In genomic region chr11:86589856-86590589, GRCh38 we compare ENCODE assay signal across 14 cellular contexts.
DNase-seq lines count a peak whose midpoint lies in the region; ATAC-seq, FAIRE-seq and TF ChIP-seq lines count a peak whose summit lies in the region.
"Had no signal": no experiment of that assay in that cellular context is flagged by ENCODE, and none has a peak within 500 bp of the region (broad histone marks: within the 10 kb centered on the region; RNA-seq: fewer than 3 reads in every experiment).

No MANE protein-coding gene starts in this region.

- H3K27me3 ChIP-seq in astrocyte (ENCODE audit: insufficient read depth, low read length) (no peaks in the 10 kb centered on the region), neural progenitor cell (no peaks in the 10 kb centered on the region), heart right ventricle (no peaks in the 10 kb centered on the region)

- no peak for TF ChIP-seq POLR2A in A549 (IDR thresholded peaks at IDR 0.05; ENCODE audit: low read length)

- intact Hi-C loops in activated CD4-positive, alpha-beta T cell treated with anti-CD3 and anti-CD28 coated beads for 36 hours (cut with DNase I, micrococcal nuclease): loop anchor here (5.0 to 10.0 kb wide), 8 partner anchors 133 to 1767 kb away; partner anchors contain the start of gene PICALM (in 1 of the 2)
- intact Hi-C loops in heart right ventricle (cut with DNase I): loop anchor here in 2 of 10 donors (5.0 to 10.0 kb wide), 2 partner anchors 43 to 115 kb away; no protein-coding TSS in a partner anchor

- TF ChIP-seq EP300 in A549 (IDR thresholded peaks at IDR 0.05): no peak

- peaks cover 6% of the 10 kb centered on the region for H3K79me2 ChIP-seq in astrocyte (ENCODE audit: insufficient read depth, low read length)
- H3K79me2 ChIP-seq in neural progenitor cell (ENCODE audit: low read depth): peaks cover 46% of the 10 kb centered on the region

- no peak for DNase-seq in activated CD4-positive, alpha-beta T cell treated with anti-CD3 and anti-CD28 coated beads for 36 hours
- DNase-seq in activated CD4-positive, alpha-beta T cell treated with anti-CD3 and anti-CD28 coated beads, Interleukin-2, amount 50 U/mL, for 4 hours: no peak
- DNase-seq in A549 (ENCODE audit: low read depth in 1 of 2, low spot score in 1 of 2) (no peak), astrocyte (ENCODE audit: low read depth) (no peak), neural progenitor cell (ENCODE audit: low spot score) (no peak), NCI-H524 (lab: John Stamatoyannopoulos, UW) (no peak), heart right ventricle (no peak)
- DNase-seq: 8988T, MV-4-11, NCI-H1436, NCI-H2029 treated with DMSO at 0.1 percent for 48 hours, NCI-H524 treated with DMSO at 0.1 percent for 48 hours had no signal

- WGBS in A549 (ENCODE audit: missing lambda C conversion rate): 96% methylated on average over 7 of the region's 7 CpGs
- WGBS in heart right ventricle, 2 donors: 93% methylated on average over 7 of the region's 7 CpGs

- peaks cover 18% of the 10 kb centered on the region for H3K36me3 Mint-ChIP-seq in activated CD4-positive, alpha-beta T cell treated with anti-CD3 and anti-CD28 coated beads for 36 hours (ENCODE audit: low read depth)
- H3K36me3 Mint-ChIP-seq in astrocyte (ENCODE audit: low read depth, unreplicated experiment): no peaks in the 10 kb centered on the region
- H3K36me3 Mint-ChIP-seq in neural progenitor cell: no peaks in the 10 kb centered on the region

- no peak overlapping the region for H2AFZ ChIP-seq in astrocyte (ENCODE audit: low read depth, low read length)
- no peak overlapping the region for H2AFZ ChIP-seq in neural progenitor cell (replicated peaks)

- no peak overlapping the region for H3K4me2 ChIP-seq in A549
- H3K4me2 ChIP-seq in astrocyte (ENCODE audit: low read length): no peak overlapping the region
- H3K4me2 ChIP-seq in neural progenitor cell: peak overlapping the region; percentile 57

- H3F3A ChIP-seq in neural progenitor cell (ENCODE audit: low read depth): peaks cover 82% of the 10 kb centered on the region

- H3K4me3 ChIP-seq in A549 (no peak overlapping the region), astrocyte (ENCODE audit: insufficient read depth, low read depth, low read length) (no peak overlapping the region), neural progenitor cell (no peak overlapping the region), heart right ventricle (no peak overlapping the region)

- H3K4me1 Mint-ChIP-seq in activated CD4-positive, alpha-beta T cell treated with anti-CD3 and anti-CD28 coated beads for 36 hours: peaks cover 62% of the 10 kb centered on the region
- H3K4me1 Mint-ChIP-seq in astrocyte (ENCODE audit: low read depth, unreplicated experiment): peaks cover 53% of the 10 kb centered on the region
- peaks cover 75% of the 10 kb centered on the region for H3K4me1 Mint-ChIP-seq in neural progenitor cell

- POLR2A ChIA-PET in activated CD4-positive, alpha-beta T cell treated with anti-CD3 and anti-CD28 coated beads for 36 hours (lab: Charles Lee): interaction anchor here (0.5 to 0.6 kb wide), 3 partner anchors 52 to 86 kb away, joined by 3 to 5 read pairs (median 3); no protein-coding TSS in a partner anchor
- POLR2A ChIA-PET in A549 (lab: Yijun Ruan, JAX): no interaction called here

- no peak overlapping the region for H3K4me3 Mint-ChIP-seq in activated CD4-positive, alpha-beta T cell treated with anti-CD3 and anti-CD28 coated beads for 36 hours
- H3K4me3 Mint-ChIP-seq in astrocyte (ENCODE audit: unreplicated experiment) (no peak overlapping the region), neural progenitor cell (no peak overlapping the region)

- FAIRE-seq in A549 (lab: Jason Lieb, UNC): no peak
- FAIRE-seq in astrocyte (lab: Jason Lieb, UNC): no peak

- H3K9ac ChIP-seq in astrocyte (ENCODE audit: low read length) (no peak overlapping the region), neural progenitor cell (peak overlapping the region; percentile 34)

- H3K27me3 Mint-ChIP-seq in activated CD4-positive, alpha-beta T cell treated with anti-CD3 and anti-CD28 coated beads for 36 hours: no peaks in the 10 kb centered on the region
- H3K27me3 Mint-ChIP-seq in astrocyte (ENCODE audit: low read depth, unreplicated experiment) (no peaks in the 10 kb centered on the region), neural progenitor cell (ENCODE audit: insufficient read depth, low read depth) (peaks cover 2% of the 10 kb centered on the region)

- 0 out of 3 replicates have a peak, but pooled peaks cover 3% of the 10 kb centered on the region for H3K9me3 ChIP-seq in A549
- H3K9me3 ChIP-seq in astrocyte (ENCODE audit: insufficient read depth, low read depth, low read length): no peaks in the 10 kb centered on the region
- no peaks in the 10 kb centered on the region for H3K9me3 ChIP-seq in neural progenitor cell (ENCODE audit: low read depth)
- H3K9me3 ChIP-seq in heart right ventricle: no peaks in the 10 kb centered on the region

- peaks cover 7% of the 10 kb centered on the region for H3K9me3 Mint-ChIP-seq in activated CD4-positive, alpha-beta T cell treated with anti-CD3 and anti-CD28 coated beads for 36 hours (ENCODE audit: low read depth)
- H3K9me3 Mint-ChIP-seq in astrocyte (ENCODE audit: unreplicated experiment): no peaks in the 10 kb centered on the region
- no peaks in the 10 kb centered on the region for H3K9me3 Mint-ChIP-seq in neural progenitor cell

- no peak for ATAC-seq in activated CD4-positive, alpha-beta T cell treated with anti-CD3 and anti-CD28 coated beads for 36 hours
- ATAC-seq in A549: no peak
- ATAC-seq in heart right ventricle: no peak
- no peak for ATAC-seq in GM21717 (IDR thresholded peaks at IDR 0.05; ENCODE audit: unreplicated experiment)
- ATAC-seq: HCT116 had no signal

- H3K36me3 ChIP-seq in astrocyte (ENCODE audit: insufficient read depth, low read length) (no peaks in the 10 kb centered on the region), neural progenitor cell (no peaks in the 10 kb centered on the region), heart right ventricle (no peaks in the 10 kb centered on the region)

- H4K20me1 ChIP-seq in astrocyte (ENCODE audit: insufficient read depth, low read length) (no peaks in the 10 kb centered on the region), neural progenitor cell (ENCODE audit: low read depth) (no peaks in the 10 kb centered on the region)

- peak overlapping the region in 1 of 2 experiments; percentile 90; a peak in 3 of 6 replicates for H3K27ac ChIP-seq in A549
- no peak overlapping the region for H3K27ac ChIP-seq in astrocyte (ENCODE audit: low read depth, low read length)
- peak overlapping the region; percentile 97 for H3K27ac ChIP-seq in neural progenitor cell
- H3K27ac ChIP-seq in heart right ventricle: no peak overlapping the region

- peak overlapping the region; percentile 4 for H3K27ac Mint-ChIP-seq in activated CD4-positive, alpha-beta T cell treated with anti-CD3 and anti-CD28 coated beads for 36 hours
- peak overlapping the region; percentile 67 for H3K27ac Mint-ChIP-seq in astrocyte (ENCODE audit: unreplicated experiment)
- H3K27ac Mint-ChIP-seq in neural progenitor cell: peak overlapping the region; percentile 99

- TF ChIP-seq RAD21 in A549 (conservative IDR thresholded peaks at IDR 0.05 in 1 of 2, IDR thresholded peaks at IDR 0.05 in 1 of 2): no peak

- TF ChIP-seq CTCF in A549 (IDR thresholded peaks at IDR 0.05): no peak
- TF ChIP-seq CTCF in astrocyte (IDR thresholded peaks at IDR 0.05; ENCODE audit: insufficient read depth, low read depth, low read length): no peak
- TF ChIP-seq CTCF in neural progenitor cell (IDR thresholded peaks at IDR 0.05): no peak
- TF ChIP-seq CTCF in heart right ventricle (IDR thresholded peaks at IDR 0.05): no peak

- H3K4me1 ChIP-seq in A549 (peaks cover 48% of the 10 kb centered on the region), astrocyte (ENCODE audit: insufficient read depth, low read length) (peaks cover 29% of the 10 kb centered on the region), neural progenitor cell (peaks cover 78% of the 10 kb centered on the region), heart right ventricle (peaks cover 6 to 52% (median 27%) of the 10 kb centered on the region in 9 donors)

- CTCF ChIA-PET in activated CD4-positive, alpha-beta T cell treated with anti-CD3 and anti-CD28 coated beads for 36 hours (lab: Charles Lee): interaction anchor here (0.7 to 2.9 kb wide), 4 partner anchors 13 to 844 kb away, joined by 3 to 13 read pairs (median 3); no protein-coding TSS in a partner anchor
- CTCF ChIA-PET in A549 (lab: Yijun Ruan, JAX): interaction anchor here (0.8 to 1.7 kb wide), 5 partner anchors 12 to 133 kb away, joined by 3 to 8 read pairs (median 3); no protein-coding TSS in a partner anchor

TF ChIP-seq in A549, 52 proteins besides CTCF, POLR2A, EP300 and RAD21:
- TF ChIP-seq ATOH8 (CRISPR knock-in tag; IDR thresholded peaks at IDR 0.05; ENCODE audit: low read depth): no peak
- TF ChIP-seq MAFK (IDR thresholded peaks at IDR 0.05; ENCODE audit: partially characterized antibody): peak; percentile 88
- TF ChIP-seq JUNB (IDR thresholded peaks at IDR 0.05): no peak

Comparison
In these comparisons a context has a peak if more than half of its experiments do, and no peak if none do; other contexts are left out.
1. H3K27ac Mint-ChIP-seq: peak in every context shown above with its lines; median percentile 99 in neural progenitor cell; 67 in astrocyte; 4 in activated CD4-positive, alpha-beta T cell treated with anti-CD3 and anti-CD28 coated beads for 36 hours.